Comparison of ENCODE assay signal across 25 cellular contexts in the genomic region with DNA sequence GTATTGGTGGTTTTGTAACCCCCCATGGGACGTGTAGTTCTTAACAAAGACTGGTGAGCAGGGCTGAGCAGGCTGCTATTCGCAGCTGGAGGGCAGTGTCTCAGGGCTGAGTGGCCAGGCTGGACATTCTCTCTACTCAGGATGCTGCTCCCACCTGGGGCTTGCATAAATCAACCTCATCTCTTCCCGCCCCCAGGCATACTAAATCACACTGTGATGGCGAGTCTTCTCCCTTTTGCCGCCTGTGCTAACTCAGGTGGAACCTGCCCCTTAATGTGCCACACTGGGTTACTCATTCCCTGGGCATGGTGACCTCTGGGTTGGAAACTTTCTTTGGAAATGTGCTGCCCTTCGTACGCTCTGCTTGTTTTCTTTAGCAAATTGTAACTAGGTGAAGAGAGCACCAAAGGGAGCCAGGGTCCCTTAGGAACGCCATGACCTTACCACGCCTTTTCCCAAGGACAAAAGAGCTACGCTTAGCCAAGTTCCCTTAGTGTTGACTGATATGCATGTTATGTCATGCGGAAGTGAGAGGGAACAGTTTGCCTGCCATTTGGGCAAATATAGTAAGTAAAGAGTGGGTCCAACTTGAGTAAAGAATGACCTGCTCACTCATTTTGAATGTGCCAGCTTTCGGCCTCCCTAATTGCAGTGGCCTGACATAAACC. TPM values are rescaled to one million over a fixed set of nuclear protein-coding genes. Genes with fewer than 3 reads are reported as not detected.
A peak's percentile ranks its signal among the peaks of the same experiment; 100 is the strongest.
DNase-seq lines count a peak whose midpoint lies in the region; ATAC-seq, FAIRE-seq and TF ChIP-seq lines count a peak whose summit lies in the region.
"Had no signal": no experiment of that assay in that cellular context is flagged by ENCODE, and none has a peak within 500 bp of the region (broad histone marks: within the 10 kb centered on the region; RNA-seq: fewer than 3 reads in every experiment).

No MANE protein-coding gene starts in this region.

- peaks cover under 1% of the 10 kb centered on the region for H3K9me3 Mint-ChIP-seq in activated CD4-positive, alpha-beta T cell treated with anti-CD3 and anti-CD28 coated beads, Interleukin-2, amount 10 ng/mL, durations not matched to agents 24 days and 14 days
- H3K9me3 Mint-ChIP-seq in activated T-helper 17 cell treated with anti-CD3 and anti-CD28 coated beads, Interleukin-2, amount 50 U/mL, for 72 hours = no peaks in the 10 kb centered on the region
- H3K9me3 Mint-ChIP-seq: mesothelial cell of epicardium; nephron; T-helper 2 cell treated with Interferon-gamma antibody and Interleukin-4, amounts not matched to agents 5 μg/mL and 100 μg/mL, for 36 hours had no signal

- peak overlapping the region; percentile 17; the same call in 1 of the 2 replicates for H2AK5ac ChIP-seq in H1 (ENCODE audit: low read depth, low read length)

- H3K4me3 ChIP-seq in H1 (ENCODE audit: extremely low read depth in 1 of 4, insufficient read depth in 2 of 4, low read depth in 3 of 4, low read length in 4 of 4) (no peak overlapping the region), pancreas (no peak overlapping the region)
- H3K4me3 ChIP-seq: adrenal gland, breast epithelium, vagina had no signal

- intact Hi-C loops in pancreas (cut with DNase I) = loop anchor here in 1 of 3 donors (10.0 kb wide), 1 partner anchor 112 kb away; no protein-coding TSS in a partner anchor
- intact Hi-C loops in activated CD4-positive, alpha-beta T cell treated with anti-CD3 and anti-CD28 coated beads, Interleukin-2, amount 10 ng/mL, durations not matched to agents 24 days and 14 days (cut with micrococcal nuclease) = no loop called here

- H4K8ac ChIP-seq in H1 (ENCODE audit: extremely low read depth, insufficient read depth, low read length) = no peak overlapping the region

- peak; percentile 76 to 89 (median 83) for ATAC-seq in pancreas
- ATAC-seq in GM19452 (IDR thresholded peaks at IDR 0.05; ENCODE audit: unreplicated experiment) = no peak
- no peak for ATAC-seq in activated T-helper 17 cell treated with anti-CD3 and anti-CD28 coated beads, Interleukin-2, amount 50 U/mL, for 72 hours (replicated peaks)
- ATAC-seq: SK-N-SH treated with all-trans-retinoic acid at 6 μM for 48 hours had no signal

- no peak overlapping the region for H3K23ac ChIP-seq in H1 (ENCODE audit: insufficient read length)

- H3K9me3 ChIP-seq in H1 (ENCODE audit: insufficient read depth in 2 of 2, low read depth in 1 of 2, low read length in 1 of 2) (no peaks in the 10 kb centered on the region), pancreas (no peaks in the 10 kb centered on the region)
- H3K9me3 ChIP-seq: adrenal gland, breast epithelium, vagina had no signal

- DNase-seq in Caki2 (ENCODE audit: low read depth) (peak; percentile 59), H1 (ENCODE audit: low read depth in 1 of 2, low spot score in 2 of 2) (no peak), kidney glomerular epithelial cell (lab: John Stamatoyannopoulos, UW) (peak; percentile 8), pancreas (peak in 2 of 6 donors; percentile 33 to 47), NCI-H1092 treated with DMSO at 0.1 percent for 48 hours (lab: John Stamatoyannopoulos, UW) (no peak)
- DNase-seq in activated CD4-positive, alpha-beta T cell treated with anti-CD3 and anti-CD28 coated beads, Interleukin-2, amount 10 ng/mL, durations not matched to agents 24 days and 14 days = no peak
- DNase-seq: activated CD4-positive, alpha-beta T cell treated with anti-CD3 and anti-CD28 coated beads, Interleukin-2, amount 50 U/mL, for 48 hours; activated T-cell treated with anti-CD3 and anti-CD28 coated beads for 4 hours; adrenal gland; cortex of kidney; DMS 273 treated with DMSO at 0.1 percent for 48 hours; IMR-90; NCI-H1436; WERI-Rb-1 had no signal

- CTCF ChIA-PET in H1 (lab: Charles Lee; ENCODE audit: partially characterized antibody) = interaction anchor here (0.7 to 8.9 kb wide), 12 partner anchors 8 to 189 kb away, joined by 3 to 109 read pairs (median 4); no protein-coding TSS in a partner anchor

- H3K79me1 ChIP-seq in H1 (ENCODE audit: low read depth, low read length) = no peaks in the 10 kb centered on the region

- H3K27me3 Mint-ChIP-seq in activated CD4-positive, alpha-beta T cell treated with anti-CD3 and anti-CD28 coated beads, Interleukin-2, amount 10 ng/mL, durations not matched to agents 24 days and 14 days = no peaks in the 10 kb centered on the region
- H3K27me3 Mint-ChIP-seq in activated T-helper 17 cell treated with anti-CD3 and anti-CD28 coated beads, Interleukin-2, amount 50 U/mL, for 72 hours = no peaks in the 10 kb centered on the region

- H3K4ac ChIP-seq in H1 (replicated peaks; ENCODE audit: insufficient read length, low read depth, low read length) = no peak overlapping the region

- no peak overlapping the region for H4K5ac ChIP-seq in H1 (ENCODE audit: insufficient read length, low read depth, low read length)

- H3K27ac Mint-ChIP-seq in activated CD4-positive, alpha-beta T cell treated with anti-CD3 and anti-CD28 coated beads, Interleukin-2, amount 10 ng/mL, durations not matched to agents 24 days and 14 days = no peak overlapping the region
- H3K27ac Mint-ChIP-seq in activated T-helper 17 cell treated with anti-CD3 and anti-CD28 coated beads, Interleukin-2, amount 50 U/mL, for 72 hours = no peak overlapping the region
- H3K27ac Mint-ChIP-seq: mesothelial cell of epicardium; nephron; progenitor cell of endocrine pancreas; T-helper 2 cell treated with Interferon-gamma antibody and Interleukin-4, amounts not matched to agents 5 μg/mL and 100 μg/mL, for 36 hours had no signal

- 0 out of 2 replicates have a peak overlapping the region, but pooled peaks have one; percentile 62 for H2BK15ac ChIP-seq in H1 (ENCODE audit: low read length)

- H3K4me1 ChIP-seq in H1 (replicated peaks in 1 of 4; ENCODE audit: control insufficient read depth in 3 of 4, insufficient read depth in 4 of 4, low read length in 3 of 4) = peaks cover 0 to 5% (median 0%) of the 10 kb centered on the region in 4 experiments; a peak in 4 of 7 replicates
- H3K4me1 ChIP-seq in pancreas = peaks cover 8 to 13% (median 11%) of the 10 kb centered on the region in 3 donors
- H3K4me1 ChIP-seq: adrenal gland, breast epithelium, vagina had no signal

- no peak overlapping the region for H3K4me2 ChIP-seq in H1 (ENCODE audit: insufficient read depth in 1 of 2, low read depth in 2 of 2, low read length in 2 of 2)

- in situ Hi-C loops in Caki2 (cut with HindIII; ENCODE audit: low pct_unique_long_range_greater_than_20kb, low sequenced_read_pairs) = no loop called here

- no peak overlapping the region for H2AFZ ChIP-seq in H1 (ENCODE audit: low read length)

- H3K27me3 ChIP-seq in H1 (replicated peaks in 1 of 4; ENCODE audit: control insufficient read depth in 3 of 4, extremely low read depth in 1 of 4, insufficient read depth in 3 of 4, low read length in 3 of 4) (no peaks in the 10 kb centered on the region; a peak in 1 of 7 replicates), pancreas (no peaks in the 10 kb centered on the region)
- H3K27me3 ChIP-seq: adrenal gland, breast epithelium, vagina had no signal

- H3K79me2 ChIP-seq in H1 (ENCODE audit: control insufficient read depth in 1 of 2, insufficient read depth in 2 of 2, low read length in 2 of 2) = no peaks in the 10 kb centered on the region

- no peak overlapping the region for H3K56ac ChIP-seq in H1 (replicated peaks; ENCODE audit: insufficient read length, low read depth, low read length)

- no peak overlapping the region for H3K27ac ChIP-seq in H1 (ENCODE audit: low read depth, low read length)
- peak overlapping the region in 3 of 4 donors; percentile 40 to 53 (median 44) for H3K27ac ChIP-seq in pancreas
- H3K27ac ChIP-seq: adrenal gland, HL-60, vagina, WERI-Rb-1 had no signal

- 0 out of 2 replicates have a peak overlapping the region, but pooled peaks have one; percentile 48 for H3K18ac ChIP-seq in H1 (ENCODE audit: extremely low read depth, low read length)

- peak in 1 of 3 experiments; percentile 7; a peak in 2 of 4 replicates for TF ChIP-seq CTCF in H1 (IDR thresholded peaks at IDR 0.05; ENCODE audit: control extremely low read depth in 1 of 3, insufficient read depth in 1 of 3, low read depth in 1 of 3, low read length in 3 of 3)
- TF ChIP-seq CTCF in pancreas (IDR thresholded peaks at IDR 0.05) = no peak

- TF ChIP-seq RAD21 in H1 (IDR thresholded peaks at IDR 0.05 in 1 of 2, conservative IDR thresholded peaks at IDR 0.05 in 1 of 2; ENCODE audit: low read depth in 2 of 2, low read length in 2 of 2) = no peak

- H2BK20ac ChIP-seq in H1 (ENCODE audit: low read length) = peak overlapping the region; percentile 34; the same call in 1 of the 2 replicates

- no peaks in the 10 kb centered on the region for H4K20me1 ChIP-seq in H1 (replicated peaks in 1 of 2; ENCODE audit: control insufficient read depth in 1 of 2, insufficient read depth in 2 of 2, low read length in 2 of 2)

- peaks cover under 1% of the 10 kb centered on the region; the same call in 1 of the 2 replicates for H3K23me2 ChIP-seq in H1 (ENCODE audit: low read depth, low read length)

- H2BK12ac ChIP-seq in H1 (ENCODE audit: low read depth, low read length) = peak overlapping the region; percentile 46; the same call in 1 of the 2 replicates

- WGBS in H1 (ENCODE audit: extremely low coverage in 1 of 2, insufficient coverage in 1 of 2, insufficient read length in 1 of 2, insufficient replicate concordance in 2 of 2, low coverage in 1 of 2, low lambda C conversion rate in 2 of 2, missing lambda C conversion rate in 1 of 2), 2 experiments = 93% methylated on average over 12 of the region's 12 CpGs; no CpG with 5 or more reads in 1 of the 2 experiments
- 38 to 43% methylated on average over 12 of the region's 12 CpGs for WGBS in pancreas, 2 donors

- no peak for TF ChIP-seq POLR2A in H1 (IDR thresholded peaks at IDR 0.05; ENCODE audit: control extremely low read depth in 1 of 2, low read depth in 2 of 2, low read length in 2 of 2)

- no peak overlapping the region for H3K9ac ChIP-seq in H1 (replicated peaks in 1 of 4; ENCODE audit: extremely low read depth in 1 of 4, low read depth in 3 of 4, low read length in 3 of 4)

- no peaks in the 10 kb centered on the region for H3K36me3 Mint-ChIP-seq in activated CD4-positive, alpha-beta T cell treated with anti-CD3 and anti-CD28 coated beads, Interleukin-2, amount 10 ng/mL, durations not matched to agents 24 days and 14 days (ENCODE audit: low read depth)
- H3K36me3 Mint-ChIP-seq in activated T-helper 17 cell treated with anti-CD3 and anti-CD28 coated beads, Interleukin-2, amount 50 U/mL, for 72 hours (ENCODE audit: low read depth) = no peaks in the 10 kb centered on the region
- H3K36me3 Mint-ChIP-seq: mesothelial cell of epicardium had no signal

- H3K14ac ChIP-seq in H1 (ENCODE audit: insufficient read length) = no peak overlapping the region

- POLR2A ChIA-PET in H1 (lab: Charles Lee; ENCODE audit: partially characterized antibody) = interaction anchor here (1.2 to 5.8 kb wide), 2 partner anchors 21 to 30 kb away, joined by 3 to 40 read pairs; no protein-coding TSS in a partner anchor

- no peak overlapping the region for H2BK120ac ChIP-seq in H1 (replicated peaks; ENCODE audit: low read depth, low read length)

- peak overlapping the region; percentile 29 for H4K91ac ChIP-seq in H1 (replicated peaks; ENCODE audit: insufficient read length, low read length)

- no peak for TF ChIP-seq EP300 in H1 (IDR thresholded peaks at IDR 0.05; ENCODE audit: borderline replicate concordance in 1 of 2, low read depth in 2 of 2, low read length in 2 of 2)

- no peaks in the 10 kb centered on the region for H3K4me1 Mint-ChIP-seq in activated CD4-positive, alpha-beta T cell treated with anti-CD3 and anti-CD28 coated beads, Interleukin-2, amount 10 ng/mL, durations not matched to agents 24 days and 14 days
- no peaks in the 10 kb centered on the region for H3K4me1 Mint-ChIP-seq in activated T-helper 17 cell treated with anti-CD3 and anti-CD28 coated beads, Interleukin-2, amount 50 U/mL, for 72 hours
- H3K4me1 Mint-ChIP-seq: mesothelial cell of epicardium had no signal

- H3K4me3 Mint-ChIP-seq in activated CD4-positive, alpha-beta T cell treated with anti-CD3 and anti-CD28 coated beads, Interleukin-2, amount 10 ng/mL, durations not matched to agents 24 days and 14 days = no peak overlapping the region
- no peak overlapping the region for H3K4me3 Mint-ChIP-seq in activated T-helper 17 cell treated with anti-CD3 and anti-CD28 coated beads, Interleukin-2, amount 50 U/mL, for 72 hours
- H3K4me3 Mint-ChIP-seq: mesothelial cell of epicardium; nephron; T-helper 2 cell treated with Interferon-gamma antibody and Interleukin-4, amounts not matched to agents 5 μg/mL and 100 μg/mL, for 36 hours had no signal

- FAIRE-seq in H1 (lab: Jason Lieb, UNC) (no peak), pancreas (lab: Jason Lieb, UNC) (no peak)

- H3K36me3 ChIP-seq in H1 (ENCODE audit: control insufficient read depth in 2 of 4, insufficient read depth in 4 of 4, low read length in 3 of 4) = no peaks in the 10 kb centered on the region
- H3K36me3 ChIP-seq in pancreas = no peaks in the 10 kb centered on the region
- H3K36me3 ChIP-seq: adrenal gland, breast epithelium, vagina, WERI-Rb-1 had no signal

- no peak overlapping the region; the same call in 1 of the 2 replicates for H2BK5ac ChIP-seq in H1 (ENCODE audit: low read depth, low read length)

RNA-seq across cellular contexts. Expression of a gene that starts 40.4 kb away (rescaled TPM):
- 0.35 and 1.3 TPM in 2 replicates for total RNA-seq in Caki2 (2014; rRNA removed; shearing (Covaris generic); ENCODE audit: low replicate concordance)
- total RNA-seq in H1 (2021; fragmentation: NEBNext Ultra II Directional; extraction: Animal tissue kit (Norgen Biotek cat#: 25700)) = 36.5 and 40.4 TPM in 2 replicates
- polyA plus RNA-seq in H1 (2011; rRNA removed) = 13.8 and 20.3 TPM in 2 replicates
- polyA plus RNA-seq in H1 (2011; cell fraction: cytosol; rRNA removed) = 20.7 TPM
- 44.2 TPM for polyA plus RNA-seq in H1 (2011; cell fraction: nucleus; rRNA removed)
- 24.1 to 31.8 TPM (median 27.2 TPM) in 4 replicates for polyA plus RNA-seq in H1 (2012, experiment 1 of 2)
- 7.2 TPM for polyA plus RNA-seq in H1 (2012, experiment 2 of 2)
- 17.9 TPM for polyA plus RNA-seq in H1 (2013, experiment 1 of 2)
- polyA plus RNA-seq in H1 (2013, experiment 2 of 2) = 15.9 TPM
- polyA minus RNA-seq in H1 (2011; rRNA and poly(A)+ RNA removed) = 40.8 and 57.2 TPM in 2 replicates
- polyA minus RNA-seq in H1 (2011; cell fraction: cytosol; rRNA and poly(A)+ RNA removed) = 26.1 TPM
- polyA minus RNA-seq in H1 (2011; cell fraction: nucleus; rRNA and poly(A)+ RNA removed) = 66.4 TPM
- total RNA-seq in pancreas = 10 to 100 TPM; 15.0 to 32.0 (median 18.0) TPM
- polyA plus RNA-seq in pancreas = 10 to 100 TPM in 1 of 2 donors, 1 to 10 TPM in 1; 7.4 to 12.6 TPM
- total RNA-seq in activated CD4-positive, alpha-beta T cell treated with anti-CD3 and anti-CD28 coated beads, Interleukin-2, amount 10 ng/mL, durations not matched to agents 24 days and 14 days = not detected in 2 replicates
- not detected for total RNA-seq in activated T-helper 17 cell treated with anti-CD3 and anti-CD28 coated beads, Interleukin-2, amount 50 U/mL, for 72 hours
- total RNA-seq: RPMI7951 had no signal
- polyA plus RNA-seq: IMR-90 had no signal

Comparison
In these comparisons a context has a peak if more than half of its experiments do, and no peak if none do; other contexts are left out.
1. DNase-seq: peak in Caki2 (single experiment) and kidney glomerular epithelial cell (single experiment); none in H1 (0 of 2), activated CD4-positive, alpha-beta T cell treated with anti-CD3 and anti-CD28 coated beads, Interleukin-2, amount 10 ng/mL, durations not matched to agents 24 days and 14 days (single experiment) and NCI-H1092 treated with DMSO at 0.1 percent for 48 hours (single experiment).
2. ATAC-seq: peak in pancreas (4 of 4); none in GM19452 (single experiment) and activated T-helper 17 cell treated with anti-CD3 and anti-CD28 coated beads, Interleukin-2, amount 50 U/mL, for 72 hours (single experiment).